ENCODE assay signal across 28 cellular contexts in the genomic region with DNA sequence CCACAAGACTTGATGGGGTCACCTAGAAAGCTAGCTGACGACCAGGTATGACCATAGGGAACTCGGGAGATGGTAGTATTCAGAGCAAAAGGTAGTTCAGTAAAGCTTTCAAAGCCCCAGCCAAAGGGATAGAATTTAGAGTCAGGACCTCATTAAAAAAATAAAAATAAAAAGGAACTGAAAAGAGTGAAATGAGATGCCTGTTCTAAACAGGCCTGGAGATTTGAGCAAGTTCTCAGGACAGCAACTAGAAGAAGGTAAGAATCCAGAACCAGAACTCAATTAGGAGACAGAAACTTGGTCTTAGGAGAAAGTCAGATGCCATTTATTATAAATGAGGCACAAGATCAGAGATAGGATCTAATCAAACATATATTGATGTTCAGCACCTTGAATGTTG.
"Had no signal": no experiment of that assay in that cellular context is flagged by ENCODE, and none has a peak within 500 bp of the region (broad histone marks: within the 10 kb centered on the region; RNA-seq: fewer than 3 reads in every experiment).

No MANE protein-coding gene starts in this region.

- H3K27me3 ChIP-seq: dorsolateral prefrontal cortex, esophagus squamous epithelium, gastrocnemius medialis, heart right ventricle, left lung had no signal

- H3K4me3 ChIP-seq: coronary artery, dorsolateral prefrontal cortex, esophagus squamous epithelium, gastrocnemius medialis, heart right ventricle, left lung, lower lobe of right lung, mucosa of descending colon had no signal

- DNase-seq: dermis blood vessel endothelial cell; dorsolateral prefrontal cortex; effector CD8-positive, alpha-beta T cell; effector memory CD8-positive, alpha-beta T cell; endodermal cell; erythroblast; esophagus squamous epithelium; foreskin fibroblast; foreskin melanocyte; gastrocnemius medialis; glutamatergic neuron; head of caudate nucleus; heart right ventricle; hippocampal formation; left cardiac atrium; left lung; left ventricle myocardium superior; lower lobe of right lung; mesenchymal stem cell; mucosa of descending colon; naive B cell; naive thymus-derived CD8-positive, alpha-beta T cell had no signal

- H3K27ac ChIP-seq: coronary artery, dorsolateral prefrontal cortex, epithelial cell of prostate, esophagus squamous epithelium, gastrocnemius medialis, heart right ventricle, left lung, lower lobe of right lung had no signal

- H3K4me1 ChIP-seq: gastrocnemius medialis, heart right ventricle, left lung, lower lobe of right lung had no signal

- H3K36me3 ChIP-seq: esophagus squamous epithelium, gastrocnemius medialis, left lung, lower lobe of right lung had no signal

- FAIRE-seq: endometrium, islet of Langerhans, keratinocyte had no signal

- H3K9me3 ChIP-seq: esophagus squamous epithelium, gastrocnemius medialis had no signal

- ATAC-seq: effector memory CD8-positive, alpha-beta T cell; esophagus mucosa; gastrocnemius medialis; heart right ventricle; left cardiac atrium; left lung; left ventricle myocardium superior; lower lobe of right lung; mucosa of descending colon; naive thymus-derived CD8-positive, alpha-beta T cell had no signal
